Comparison of ENCODE assay signal across 8 cellular contexts in the genomic region with DNA sequence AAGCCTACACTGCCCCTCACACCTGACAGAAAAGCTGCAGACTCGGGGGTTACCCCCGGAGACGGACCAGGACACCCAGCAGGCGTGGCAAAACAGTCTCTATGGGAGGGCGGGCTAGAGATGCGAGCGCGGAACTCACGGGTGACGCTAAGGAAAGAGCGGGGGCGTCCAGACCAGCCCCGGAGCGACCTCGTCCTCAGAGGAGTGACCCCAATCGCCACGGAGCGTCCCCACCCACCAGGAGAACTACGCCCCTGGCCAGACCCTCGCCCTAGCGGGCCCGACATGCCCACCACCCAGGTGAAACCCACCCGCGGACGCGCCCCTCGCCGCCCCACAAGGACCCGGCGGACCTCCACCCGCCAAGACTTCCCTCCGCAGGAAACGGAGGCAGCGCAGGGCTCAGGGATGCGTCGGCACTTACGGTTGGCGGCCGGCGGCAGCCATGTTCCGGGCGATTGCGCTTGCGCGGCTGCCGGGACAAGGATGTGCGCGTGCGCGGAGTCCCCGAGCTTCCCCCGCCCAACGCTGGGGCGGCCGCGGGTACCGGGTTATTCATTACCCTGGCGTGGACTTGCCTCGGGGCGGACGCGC. TPM values are rescaled to one million over a fixed set of nuclear protein-coding genes. Genes with fewer than 3 reads are reported as not detected.
A peak's percentile ranks its signal among the peaks of the same experiment; 100 is the strongest.
DNase-seq lines count a peak whose midpoint lies in the region; ATAC-seq, FAIRE-seq and TF ChIP-seq lines count a peak whose summit lies in the region.

A gene (minus strand): TSS at position 462 of the 594 bp plus-strand sequence. CDS start 21,286 bp downstream, outside the sequence.

- FAIRE-seq in GM12892 (lab: Jason Lieb, UNC) (peak; percentile 81), kidney (lab: Jason Lieb, UNC) (peak; percentile 27)

- H3K9me3 ChIP-seq in kidney (ENCODE audit: control insufficient read depth in 1 of 2, low read length in 2 of 2): peaks cover 2 to 9% of the 10 kb centered on the region in 2 donors

- peak within 1 kb of the TSS; percentile 85 to 92 for H3K9ac ChIP-seq in kidney (ENCODE audit: low read length in 2 of 2)

- TF ChIP-seq CTCF in kidney (IDR thresholded peaks at IDR 0.05; ENCODE audit: borderline replicate concordance, extremely low read depth, insufficient read depth): no peak

- H3K36me3 ChIP-seq in kidney (ENCODE audit: control insufficient read depth in 1 of 2, insufficient read depth in 2 of 2, low read length in 2 of 2): no peaks in the 10 kb centered on the region

- TF ChIP-seq POLR2A in GM12892 (IDR thresholded peaks at IDR 0.05; ENCODE audit: low read depth, low read length): peak; percentile 80; the same call in 1 of the 2 replicates

- peak within 1 kb of the TSS; percentile 90 to 93 for H3K4me3 ChIP-seq in kidney (ENCODE audit: low read length in 2 of 2)

- intact Hi-C loops in kidney (cut with DNase I): no loop called here

- peak within 1 kb of the TSS; percentile 85 to 88 for H3K27ac ChIP-seq in kidney (ENCODE audit: low read depth in 2 of 2, low read length in 2 of 2)

- H3K4me1 ChIP-seq in kidney (ENCODE audit: control insufficient read depth in 1 of 2, insufficient read depth in 1 of 2, low read depth in 1 of 2, low read length in 2 of 2): peaks cover 6 to 18% of the 10 kb centered on the region in 2 donors

- DNase-seq in GM12892 (ENCODE audit: insufficient read length) (peak; percentile 68), NCI-H2171 treated with DMSO at 0.1 percent for 48 hours (lab: John Stamatoyannopoulos, UW) (peak; percentile 81), cerebellar cortex (ENCODE audit: low spot score) (peak; percentile 76), kidney (peak; percentile 95)
- DNase-seq in activated CD4-positive, CD25-positive, alpha-beta regulatory T cell treated with anti-CD3 and anti-CD28 coated beads, Interleukin-2, amount 50 U/mL, for 72 hours: peak; percentile 97
- DNase-seq in stimulated activated CD4-positive, alpha-beta T cell treated with anti-CD3 and anti-CD28 coated beads, Interleukin-12 subunit alpha, Interleukin-12 subunit beta, amount 100 ng/mL, for 48 hours (ENCODE audit: low read depth in 2 of 3, low spot score in 1 of 3): peak; percentile 85 to 90 (median 88)

- ATAC-seq in HG02973 (IDR thresholded peaks at IDR 0.05; ENCODE audit: unreplicated experiment) (peak; percentile 58), HG02884 (IDR thresholded peaks at IDR 0.05; ENCODE audit: unreplicated experiment) (no peak)

RNA-seq across cellular contexts. Expression of the gene that starts here (rescaled TPM):
- polyA plus RNA-seq in GM12892 (2012; ENCODE audit: missing spikeins): 1.9 TPM
- 12.5 TPM for total RNA-seq in kidney
- polyA plus RNA-seq in kidney (ENCODE audit: insufficient read depth, low read depth, low replicate concordance): 8.4 TPM
